Comparison of ENCODE assay signal across 8 cellular contexts in genomic region chr3:71875461-71875947, GRCh38.
A peak's percentile ranks its signal among the peaks of the same experiment; 100 is the strongest.
DNase-seq lines count a peak whose midpoint lies in the region; ATAC-seq, FAIRE-seq and TF ChIP-seq lines count a peak whose summit lies in the region.

No MANE protein-coding gene starts in this region.

- no peak overlapping the region; the same call in 1 of the 2 replicates for H2BK5ac ChIP-seq in H1 (ENCODE audit: low read depth, low read length)

- no peaks in the 10 kb centered on the region for H3K79me2 ChIP-seq in H1 (ENCODE audit: control insufficient read depth in 1 of 2, insufficient read depth in 2 of 2, low read length in 2 of 2)

- no peak overlapping the region for H3K27ac ChIP-seq in CD8-positive, alpha-beta T cell (ENCODE audit: low read depth, low read length)
- no peak overlapping the region for H3K27ac ChIP-seq in H1 (ENCODE audit: low read depth, low read length)

- peak; percentile 60 to 84 (median 71) for DNase-seq in CD8-positive, alpha-beta T cell
- peak; percentile 87 for DNase-seq in NCI-H82 (lab: John Stamatoyannopoulos, UW)
- DNase-seq in activated CD8-positive, alpha-beta memory T cell treated with anti-CD3 and anti-CD28 coated beads for 48 hours (ENCODE audit: low read depth in 2 of 3, low spot score in 2 of 3), result peak; percentile 51 to 53 (median 52)
- DNase-seq in H1 (ENCODE audit: low read depth in 1 of 2, low spot score in 2 of 2), result peak; percentile 88 to 94
- DNase-seq in mesenteric fat pad (ENCODE audit: low spot score), result peak; percentile 92
- peak; percentile 67 to 70 for DNase-seq in stimulated activated CD8-positive, alpha-beta memory T cell treated with anti-CD3 and anti-CD28 coated beads, Interleukin-2, amount 100 ng/mL, for 48 hours (ENCODE audit: low read depth in 2 of 2)

- H2BK15ac ChIP-seq in H1 (ENCODE audit: low read length), result no peak overlapping the region

- H3K4ac ChIP-seq in H1 (replicated peaks; ENCODE audit: insufficient read length, low read depth, low read length), result no peak overlapping the region

- no peaks in the 10 kb centered on the region for H3K36me3 ChIP-seq in CD8-positive, alpha-beta T cell (ENCODE audit: insufficient read depth, low read length)
- no peaks in the 10 kb centered on the region; a peak in 1 of 8 replicates for H3K36me3 ChIP-seq in H1 (ENCODE audit: control insufficient read depth in 2 of 4, insufficient read depth in 4 of 4, low read length in 3 of 4)

- no peaks in the 10 kb centered on the region for H3K9me3 ChIP-seq in CD8-positive, alpha-beta T cell (ENCODE audit: low read length)
- H3K9me3 ChIP-seq in H1 (ENCODE audit: insufficient read depth in 2 of 2, low read depth in 1 of 2, low read length in 1 of 2), result no peaks in the 10 kb centered on the region; a peak in 1 of 4 replicates

- no peaks in the 10 kb centered on the region for H3K9me3 Mint-ChIP-seq in CD8-positive, alpha-beta T cell

- H3K56ac ChIP-seq in H1 (replicated peaks; ENCODE audit: insufficient read length, low read depth, low read length), result no peak overlapping the region

- FAIRE-seq in H1 (lab: Jason Lieb, UNC), result peak; percentile 90

- POLR2A ChIA-PET in CD8-positive, alpha-beta T cell (lab: Charles Lee), result no interaction called here
- POLR2A ChIA-PET in H1 (lab: Charles Lee; ENCODE audit: partially characterized antibody), result interaction anchor here (0.7 to 1.3 kb wide), 5 partner anchors 11 to 1144 kb away, joined by 3 to 4 read pairs (median 3); no protein-coding TSS in a partner anchor

- H3K4me2 ChIP-seq in H1 (ENCODE audit: insufficient read depth in 1 of 2, low read depth in 2 of 2, low read length in 2 of 2), result no peak overlapping the region

- no peak overlapping the region for H3K9ac ChIP-seq in H1 (replicated peaks in 1 of 4; ENCODE audit: extremely low read depth in 1 of 4, low read depth in 3 of 4, low read length in 3 of 4)

- peak overlapping the region; percentile 21; the same call in 1 of the 2 replicates for H2BK12ac ChIP-seq in H1 (ENCODE audit: low read depth, low read length)

- no peaks in the 10 kb centered on the region for H3K23me2 ChIP-seq in H1 (ENCODE audit: low read depth, low read length)

- intact Hi-C loops in CD8-positive, alpha-beta T cell (cut with DNase I, micrococcal nuclease), result loop anchor here (1.0 to 5.0 kb wide), 5 partner anchors 163 to 1211 kb away; no protein-coding TSS in a partner anchor

- no peak overlapping the region for H4K8ac ChIP-seq in H1 (ENCODE audit: extremely low read depth, insufficient read depth, low read length)

- H3K4me3 Mint-ChIP-seq in CD8-positive, alpha-beta T cell, result no peak overlapping the region

- no peak overlapping the region for H4K5ac ChIP-seq in H1 (ENCODE audit: insufficient read length, low read depth, low read length)

- H2AFZ ChIP-seq in H1 (ENCODE audit: low read length), result no peak overlapping the region

- ATAC-seq in CD8-positive, alpha-beta T cell, result peak; percentile 99
- ATAC-seq in GM19395 (IDR thresholded peaks at IDR 0.05; ENCODE audit: unreplicated experiment), result peak; percentile 96
- peak; percentile 94 for ATAC-seq in HG03442 (IDR thresholded peaks at IDR 0.05; ENCODE audit: unreplicated experiment)

- peak; percentile 90 for TF ChIP-seq RAD21 in H1 (IDR thresholded peaks at IDR 0.05 in 1 of 2, conservative IDR thresholded peaks at IDR 0.05 in 1 of 2; ENCODE audit: low read depth in 2 of 2, low read length in 2 of 2)

- H3K27me3 Mint-ChIP-seq in CD8-positive, alpha-beta T cell (ENCODE audit: low read depth), result peaks cover 3% of the 10 kb centered on the region

- no peaks in the 10 kb centered on the region for H3K4me1 ChIP-seq in CD8-positive, alpha-beta T cell (ENCODE audit: insufficient read depth, low read length)
- peaks cover 1 to 13% (median 3%) of the 10 kb centered on the region in 4 experiments; a peak in 5 of 7 replicates for H3K4me1 ChIP-seq in H1 (replicated peaks in 1 of 4; ENCODE audit: control insufficient read depth in 3 of 4, insufficient read depth in 4 of 4, low read length in 3 of 4)

- peaks cover 12% of the 10 kb centered on the region for H3K4me1 Mint-ChIP-seq in CD8-positive, alpha-beta T cell (ENCODE audit: low read depth)

- no peak for TF ChIP-seq POLR2A in H1 (IDR thresholded peaks at IDR 0.05; ENCODE audit: control extremely low read depth in 1 of 2, low read depth in 2 of 2, low read length in 2 of 2)

- no peaks in the 10 kb centered on the region for H3K79me1 ChIP-seq in H1 (ENCODE audit: low read depth, low read length)

- H3K27ac Mint-ChIP-seq in CD8-positive, alpha-beta T cell, result no peak overlapping the region

- no peak overlapping the region for H3K23ac ChIP-seq in H1 (ENCODE audit: insufficient read length)

- no peak overlapping the region for H2BK120ac ChIP-seq in H1 (replicated peaks; ENCODE audit: low read depth, low read length)

- peak overlapping the region; percentile 72; the same call in 1 of the 2 replicates for H3K18ac ChIP-seq in H1 (ENCODE audit: extremely low read depth, low read length)

- no peaks in the 10 kb centered on the region for H3K27me3 ChIP-seq in CD8-positive, alpha-beta T cell (ENCODE audit: insufficient read depth, low read length)
- H3K27me3 ChIP-seq in H1 (replicated peaks in 1 of 4; ENCODE audit: control insufficient read depth in 3 of 4, extremely low read depth in 1 of 4, insufficient read depth in 3 of 4, low read length in 3 of 4), result no peaks in the 10 kb centered on the region

- no peaks in the 10 kb centered on the region for H3K36me3 Mint-ChIP-seq in CD8-positive, alpha-beta T cell

- no peak overlapping the region for H3K4me3 ChIP-seq in CD8-positive, alpha-beta T cell (ENCODE audit: low read depth, low read length)
- H3K4me3 ChIP-seq in H1 (ENCODE audit: extremely low read depth in 1 of 4, insufficient read depth in 2 of 4, low read depth in 3 of 4, low read length in 4 of 4), result no peak overlapping the region

- peak; percentile 86 for TF ChIP-seq CTCF in CD8-positive, alpha-beta T cell (IDR thresholded peaks at IDR 0.05)
- TF ChIP-seq CTCF in H1 (IDR thresholded peaks at IDR 0.05; ENCODE audit: control extremely low read depth in 1 of 3, insufficient read depth in 1 of 3, low read depth in 1 of 3, low read length in 3 of 3), result peak; percentile 82 to 96 (median 96)

- CTCF ChIA-PET in CD8-positive, alpha-beta T cell (lab: Charles Lee), result interaction anchor here (0.6 to 7.8 kb wide), 42 partner anchors 8 to 1332 kb away, joined by 3 to 90 read pairs (median 3); no protein-coding TSS in a partner anchor
- CTCF ChIA-PET in H1 (lab: Charles Lee; ENCODE audit: partially characterized antibody), result interaction anchor here (0.6 to 7.9 kb wide), 71 partner anchors 8 to 1211 kb away, joined by 3 to 49 read pairs (median 4); no protein-coding TSS in a partner anchor

- TF ChIP-seq EP300 in H1 (IDR thresholded peaks at IDR 0.05; ENCODE audit: borderline replicate concordance in 1 of 2, low read depth in 2 of 2, low read length in 2 of 2), result no peak; a peak in 1 of 3 replicates

- H2BK20ac ChIP-seq in H1 (ENCODE audit: low read length), result no peak overlapping the region

- WGBS in H1 (ENCODE audit: extremely low coverage in 1 of 2, insufficient coverage in 1 of 2, insufficient read length in 1 of 2, insufficient replicate concordance in 2 of 2, low coverage in 1 of 2, low lambda C conversion rate in 2 of 2, missing lambda C conversion rate in 1 of 2), 2 experiments, result 30% methylated on average over 4 of the region's 4 CpGs; no CpG with 5 or more reads in 1 of the 2 experiments

- H3K14ac ChIP-seq in H1 (ENCODE audit: insufficient read length), result no peak overlapping the region

- no peaks in the 10 kb centered on the region for H4K20me1 ChIP-seq in H1 (replicated peaks in 1 of 2; ENCODE audit: control insufficient read depth in 1 of 2, insufficient read depth in 2 of 2, low read length in 2 of 2)

- no peak overlapping the region for H4K91ac ChIP-seq in H1 (replicated peaks; ENCODE audit: insufficient read length, low read length)

- H2AK5ac ChIP-seq in H1 (ENCODE audit: low read depth, low read length), result no peak overlapping the region

TF ChIP-seq in H1, 55 proteins besides CTCF, POLR2A, EP300 and RAD21:
- TF ChIP-seq SP2 (IDR thresholded peaks at IDR 0.05; ENCODE audit: low read length) (no peak), TCF12 (IDR thresholded peaks at IDR 0.05; ENCODE audit: low read depth, low read length) (0 out of 2 replicates have a peak, but pooled peaks have one; percentile 58), YY1 (IDR thresholded peaks at IDR 0.05; ENCODE audit: low read depth, low read length) (peak; percentile 64; the same call in 1 of the 2 replicates), NRF1 (IDR thresholded peaks at IDR 0.05; ENCODE audit: low read depth, low read length) (no peak), KDM1A (IDR thresholded peaks at IDR 0.05; ENCODE audit: borderline replicate concordance, low read length) (peak; percentile 33; the same call in 1 of the 2 replicates), SIN3A (conservative IDR thresholded peaks at IDR 0.05 in 1 of 2, IDR thresholded peaks at IDR 0.05 in 1 of 2; ENCODE audit: low read depth in 1 of 2, low read length in 2 of 2) (0 out of 4 replicates have a peak, but pooled peaks of 1 of the 2 experiments have one; percentile 27), ATF2 (IDR thresholded peaks at IDR 0.05; ENCODE audit: low read length) (0 out of 2 replicates have a peak, but pooled peaks have one; percentile 22), CHD1 (IDR thresholded peaks at IDR 0.05; ENCODE audit: low read depth, low read length) (no peak), EZH2 (IDR thresholded peaks at IDR 0.05; ENCODE audit: low read depth, low read length, severe bottlenecking) (no peak), CEBPB (IDR thresholded peaks at IDR 0.05; ENCODE audit: low read depth, low read length) (no peak), RXRA (IDR thresholded peaks at IDR 0.05; ENCODE audit: insufficient read depth, low read depth, low read length) (peak; percentile 20; the same call in 1 of the 2 replicates)
